24 cellular contexts compared by ENCODE assay signal in genomic region chr19:41698746-41699230, GRCh38. TPM values are rescaled to one million over a fixed set of nuclear protein-coding genes. Genes with fewer than 3 reads are reported as not detected.
A peak's percentile ranks its signal among the peaks of the same experiment; 100 is the strongest.
DNase-seq lines count a peak whose midpoint lies in the region; ATAC-seq, FAIRE-seq and TF ChIP-seq lines count a peak whose summit lies in the region.
"Had no signal": no experiment of that assay in that cellular context is flagged by ENCODE, and none has a peak within 500 bp of the region (broad histone marks: within the 10 kb centered on the region; RNA-seq: fewer than 3 reads in every experiment).

No MANE protein-coding gene starts in this region.

- TF ChIP-seq POLR2A in body of pancreas (IDR thresholded peaks at IDR 0.05) = no peak

- intact Hi-C loops in body of pancreas (cut with DNase I) = no loop called here

- peaks cover 53% of the 10 kb centered on the region for H3K4me1 ChIP-seq in body of pancreas
- H3K4me1 ChIP-seq: BE2C, gastrocnemius medialis, lower lobe of right lung, suprapubic skin had no signal

- TF ChIP-seq CTCF in body of pancreas (IDR thresholded peaks at IDR 0.05) = no peak

- peaks cover 45 to 67% of the 10 kb centered on the region in 2 donors for H3K27me3 Mint-ChIP-seq in stimulated activated naive B cell treated with anti-CD40 and anti-IgM and Interleukin-4, amounts not matched to agents 10 μg/mL and 1 μg/mL and 100 μg/mL, for 72 hours
- peaks cover 3% of the 10 kb centered on the region for H3K27me3 Mint-ChIP-seq in T-helper 2 cell treated with Interferon-gamma antibody and Interleukin-4, amounts not matched to agents 5 μg/mL and 100 μg/mL, for 36 hours (ENCODE audit: low read depth)

- peaks cover 0 to 2% of the 10 kb centered on the region in 2 donors for H3K36me3 Mint-ChIP-seq in stimulated activated naive B cell treated with anti-CD40 and anti-IgM and Interleukin-4, amounts not matched to agents 10 μg/mL and 1 μg/mL and 100 μg/mL, for 72 hours
- H3K36me3 Mint-ChIP-seq in T-helper 2 cell treated with Interferon-gamma antibody and Interleukin-4, amounts not matched to agents 5 μg/mL and 100 μg/mL, for 36 hours (ENCODE audit: low read depth) = no peaks in the 10 kb centered on the region
- H3K36me3 Mint-ChIP-seq: activated naive CD8-positive, alpha-beta T cell; naive B cell had no signal

- no peak overlapping the region for H3K4me3 Mint-ChIP-seq in stimulated activated naive B cell treated with anti-CD40 and anti-IgM and Interleukin-4, amounts not matched to agents 10 μg/mL and 1 μg/mL and 100 μg/mL, for 72 hours
- no peak overlapping the region for H3K4me3 Mint-ChIP-seq in T-helper 2 cell treated with Interferon-gamma antibody and Interleukin-4, amounts not matched to agents 5 μg/mL and 100 μg/mL, for 36 hours
- H3K4me3 Mint-ChIP-seq: activated B cell treated with CpG ODN at 0.5 μM for 24 hours; activated CD8-positive, alpha-beta T cell treated with anti-CD3 and anti-CD28 coated beads for 36 hours; activated naive CD8-positive, alpha-beta T cell; activated T-cell treated with anti-CD3 and anti-CD28 coated beads, Interleukin-2, amount 50 U/mL, for 72 hours; dendritic cell treated with granulocyte-macrophage colony-stimulating factor and Interleukin-4, amounts not matched to agents 40 ng/mL and 50 ng/mL, for 4 days; naive B cell; T-helper 1 cell treated with Interleukin-12 subunit alpha and Interleukin-12 subunit beta and Interleukin-4 antibody, amounts not matched to agents 30 μg/mL and 1 μg/mL, for 36 hours had no signal

- H3K36me3 ChIP-seq in body of pancreas (replicated peaks in 1 of 2; ENCODE audit: insufficient read depth in 1 of 2, low read depth in 2 of 2) = no peaks in the 10 kb centered on the region
- H3K36me3 ChIP-seq: BE2C, brain microvascular endothelial cell, gastrocnemius medialis, lower lobe of right lung, ovary, suprapubic skin had no signal

- no peaks in the 10 kb centered on the region for H3K9me3 ChIP-seq in body of pancreas
- H3K9me3 ChIP-seq: BE2C, gastrocnemius medialis, lower lobe of right lung, ovary, suprapubic skin had no signal

- no peak overlapping the region for H3K4me3 ChIP-seq in body of pancreas
- H3K4me3 ChIP-seq: gastrocnemius medialis, lower lobe of right lung, ovary, suprapubic skin had no signal

- peaks cover 10 to 11% of the 10 kb centered on the region in 2 donors for H3K4me1 Mint-ChIP-seq in stimulated activated naive B cell treated with anti-CD40 and anti-IgM and Interleukin-4, amounts not matched to agents 10 μg/mL and 1 μg/mL and 100 μg/mL, for 72 hours
- H3K4me1 Mint-ChIP-seq in T-helper 2 cell treated with Interferon-gamma antibody and Interleukin-4, amounts not matched to agents 5 μg/mL and 100 μg/mL, for 36 hours (ENCODE audit: low read depth) = no peaks in the 10 kb centered on the region

- peak overlapping the region; percentile 69 to 85 (median 77) for H3K27ac ChIP-seq in body of pancreas
- H3K27ac ChIP-seq: brain microvascular endothelial cell, gastrocnemius medialis, lower lobe of right lung, ovary, suprapubic skin had no signal

- no peaks in the 10 kb centered on the region for H3K9me3 Mint-ChIP-seq in stimulated activated naive B cell treated with anti-CD40 and anti-IgM and Interleukin-4, amounts not matched to agents 10 μg/mL and 1 μg/mL and 100 μg/mL, for 72 hours
- no peaks in the 10 kb centered on the region for H3K9me3 Mint-ChIP-seq in T-helper 2 cell treated with Interferon-gamma antibody and Interleukin-4, amounts not matched to agents 5 μg/mL and 100 μg/mL, for 36 hours
- H3K9me3 Mint-ChIP-seq: activated B cell treated with CpG ODN at 0.5 μM for 24 hours; activated CD8-positive, alpha-beta T cell treated with anti-CD3 and anti-CD28 coated beads for 36 hours; activated T-cell treated with anti-CD3 and anti-CD28 coated beads, Interleukin-2, amount 50 U/mL, for 72 hours; dendritic cell treated with granulocyte-macrophage colony-stimulating factor and Interleukin-4, amounts not matched to agents 40 ng/mL and 50 ng/mL, for 4 days; T-helper 1 cell treated with Interleukin-12 subunit alpha and Interleukin-12 subunit beta and Interleukin-4 antibody, amounts not matched to agents 30 μg/mL and 1 μg/mL, for 36 hours had no signal

- DNase-seq in GM18507 (ENCODE audit: extremely low spot score, insufficient read length, low read depth) (peak; percentile 48), MV-4-11 (lab: John Stamatoyannopoulos, UW) (peak; percentile 96), body of pancreas (peak in 1 of 4 donors; percentile 58), HuH-7.5 (ENCODE audit: low spot score) (no peak)
- DNase-seq in stimulated activated naive B cell treated with anti-CD40 and anti-IgM and Interleukin-4, amounts not matched to agents 10 μg/mL and 1 μg/mL and 100 μg/mL, for 72 hours = no peak
- no peak for DNase-seq in T-helper 2 cell treated with Interferon-gamma antibody and Interleukin-4, amounts not matched to agents 5 μg/mL and 100 μg/mL, for 36 hours (ENCODE audit: low spot score)
- DNase-seq: activated CD8-positive, alpha-beta T cell treated with anti-CD3 and anti-CD28 coated beads for 36 hours; activated T-cell treated with anti-CD3 and anti-CD28 coated beads, Interleukin-2, amount 50 U/mL, for 72 hours; BE2C; brain microvascular endothelial cell; gastrocnemius medialis; lower lobe of right lung; naive B cell; NCI-H1092; NCI-H774; ovary; stimulated activated CD4-positive, alpha-beta T cell treated with anti-CD3 and anti-CD28 coated beads, Interleukin-2, amount 100 ng/mL, for 48 hours had no signal

- no peaks in the 10 kb centered on the region for H3K27me3 ChIP-seq in body of pancreas
- H3K27me3 ChIP-seq: brain microvascular endothelial cell, ovary had no signal

- peak; percentile 87 for FAIRE-seq in GM18507 (lab: Jason Lieb, UNC)

- peak; percentile 90 for ATAC-seq in body of pancreas
- ATAC-seq in stimulated activated naive B cell treated with anti-CD40 and anti-IgM and Interleukin-4, amounts not matched to agents 10 μg/mL and 1 μg/mL and 100 μg/mL, for 72 hours (replicated peaks) = peak; percentile 76 to 81
- no peak for ATAC-seq in GM21447 (IDR thresholded peaks at IDR 0.05; ENCODE audit: unreplicated experiment)
- ATAC-seq: activated CD8-positive, alpha-beta T cell treated with anti-CD3 and anti-CD28 coated beads for 36 hours; activated T-cell treated with anti-CD3 and anti-CD28 coated beads, Interleukin-2, amount 50 U/mL, for 72 hours; gastrocnemius medialis had no signal

- WGBS in body of pancreas, 2 donors = 27 to 43% methylated on average over 1 of the region's 1 CpG

- no peak overlapping the region for H3K27ac Mint-ChIP-seq in stimulated activated naive B cell treated with anti-CD40 and anti-IgM and Interleukin-4, amounts not matched to agents 10 μg/mL and 1 μg/mL and 100 μg/mL, for 72 hours
- no peak overlapping the region for H3K27ac Mint-ChIP-seq in T-helper 2 cell treated with Interferon-gamma antibody and Interleukin-4, amounts not matched to agents 5 μg/mL and 100 μg/mL, for 36 hours
- H3K27ac Mint-ChIP-seq: activated B cell treated with CpG ODN at 0.5 μM for 24 hours; activated CD8-positive, alpha-beta T cell treated with anti-CD3 and anti-CD28 coated beads for 36 hours; activated naive CD8-positive, alpha-beta T cell; activated T-cell treated with anti-CD3 and anti-CD28 coated beads, Interleukin-2, amount 50 U/mL, for 72 hours; dendritic cell treated with granulocyte-macrophage colony-stimulating factor and Interleukin-4, amounts not matched to agents 40 ng/mL and 50 ng/mL, for 4 days; T-helper 1 cell treated with Interleukin-12 subunit alpha and Interleukin-12 subunit beta and Interleukin-4 antibody, amounts not matched to agents 30 μg/mL and 1 μg/mL, for 36 hours had no signal

RNA-seq across cellular contexts. Expression of gene CEACAM5, which starts 9.6 kb away (rescaled TPM):
- total RNA-seq in body of pancreas = 1 to 10 TPM in 1 of 2 donors, not detected in 1; 4.9 TPM
- total RNA-seq: activated B cell treated with CpG ODN at 0.5 μM for 24 hours; activated CD8-positive, alpha-beta T cell treated with anti-CD3 and anti-CD28 coated beads for 36 hours; activated T-cell treated with anti-CD3 and anti-CD28 coated beads, Interleukin-2, amount 50 U/mL, for 72 hours; epithelial cell of proximal tubule had no signal

RNA-seq across cellular contexts. Expression of gene CEACAM7, which starts 10.7 kb away (rescaled TPM):
- total RNA-seq in body of pancreas = under 1 TPM; 0.52 to 0.99 TPM
- total RNA-seq: activated B cell treated with CpG ODN at 0.5 μM for 24 hours; activated CD8-positive, alpha-beta T cell treated with anti-CD3 and anti-CD28 coated beads for 36 hours; activated T-cell treated with anti-CD3 and anti-CD28 coated beads, Interleukin-2, amount 50 U/mL, for 72 hours; epithelial cell of proximal tubule; lower lobe of right lung had no signal

RNA-seq across cellular contexts. Expression of gene CEACAM6, which starts 56.5 kb away (rescaled TPM):
- total RNA-seq in body of pancreas = 10 to 100 TPM in 1 of 2 donors, 1 to 10 TPM in 1; 3.0 to 27.0 TPM
- total RNA-seq: activated B cell treated with CpG ODN at 0.5 μM for 24 hours; activated CD8-positive, alpha-beta T cell treated with anti-CD3 and anti-CD28 coated beads for 36 hours; activated T-cell treated with anti-CD3 and anti-CD28 coated beads, Interleukin-2, amount 50 U/mL, for 72 hours had no signal

Comparison
In these comparisons a context has a peak if more than half of its experiments do, and no peak if none do; other contexts are left out.
1. DNase-seq: peak in GM18507 (single experiment) and MV-4-11 (single experiment); none in stimulated activated naive B cell treated with anti-CD40 and anti-IgM and Interleukin-4, amounts not matched to agents 10 μg/mL and 1 μg/mL and 100 μg/mL, for 72 hours (single experiment), HuH-7.5 (single experiment) and T-helper 2 cell treated with Interferon-gamma antibody and Interleukin-4, amounts not matched to agents 5 μg/mL and 100 μg/mL, for 36 hours (single experiment).